ENCODE assay signal across 13 cellular contexts in genomic region chr17:78739331-78739853, GRCh38. TPM values are rescaled to one million over a fixed set of nuclear protein-coding genes. Genes with fewer than 3 reads are reported as not detected.
A peak's percentile ranks its signal among the peaks of the same experiment; 100 is the strongest.
DNase-seq lines count a peak whose midpoint lies in the region; ATAC-seq, FAIRE-seq and TF ChIP-seq lines count a peak whose summit lies in the region.
"Had no signal": no experiment of that assay in that cellular context is flagged by ENCODE, and none has a peak within 500 bp of the region (broad histone marks: within the 10 kb centered on the region; RNA-seq: fewer than 3 reads in every experiment).

No MANE protein-coding gene starts in this region.

- H3K27me3 ChIP-seq in right lobe of liver (no peaks in the 10 kb centered on the region), HepG2 (ENCODE audit: control insufficient read depth in 1 of 2, insufficient read depth in 2 of 2, low read length in 2 of 2) (no peaks in the 10 kb centered on the region), SU-DHL-6 (ENCODE audit: low read length) (no peaks in the 10 kb centered on the region), heart right ventricle (no peaks in the 10 kb centered on the region)
- H3K27me3 ChIP-seq: MG63, ovary, testis had no signal

- TF ChIP-seq RAD21 in HepG2 (CRISPR knock-in tag; IDR thresholded peaks at IDR 0.05) = no peak

- H3K36me3 ChIP-seq in right lobe of liver (no peaks in the 10 kb centered on the region), HepG2 (replicated peaks in 1 of 2; ENCODE audit: control insufficient read depth in 1 of 2, insufficient read depth in 2 of 2, low read length in 2 of 2) (peaks cover 1 to 4% of the 10 kb centered on the region in 2 experiments; a peak in 3 of 5 replicates), SU-DHL-6 (ENCODE audit: low read length) (no peaks in the 10 kb centered on the region), heart right ventricle (peaks cover 0 to 12% (median 0%) of the 10 kb centered on the region in 9 donors), urinary bladder (ENCODE audit: insufficient read depth) (no peaks in the 10 kb centered on the region)
- H3K36me3 ChIP-seq: MG63, ovary had no signal

- H3K9ac ChIP-seq in HepG2 (ENCODE audit: insufficient read depth, low read depth, low read length) (no peak overlapping the region), SU-DHL-6 (ENCODE audit: low read length) (peak overlapping the region; percentile 87)

- DNase-seq in right lobe of liver (no peak), HepG2 (ENCODE audit: low spot score) (no peak), heart right ventricle (no peak), H4 (ENCODE audit: low spot score) (no peak), T-helper 9 cell (no peak), hepatic stellate cell (ENCODE audit: low spot score) (no peak)
- DNase-seq: C1 segment of cervical spinal cord, MG63, NCI-H446, ovary, testis had no signal

- FAIRE-seq in HepG2 (lab: Jason Lieb, UNC) = no peak

- H2AFZ ChIP-seq in HepG2 (ENCODE audit: low read length) (no peak overlapping the region), SU-DHL-6 (ENCODE audit: low read depth, low read length, severe bottlenecking) (no peak overlapping the region)

- H4K20me1 ChIP-seq in HepG2 (ENCODE audit: insufficient read depth, low read length) (peaks cover 24% of the 10 kb centered on the region), SU-DHL-6 (ENCODE audit: low read depth, low read length) (no peaks in the 10 kb centered on the region)

- TF ChIP-seq EP300 in HepG2 (IDR thresholded peaks at IDR 0.05; ENCODE audit: low read depth in 2 of 2, low read length in 2 of 2) (no peak), HepG2 (CRISPR knock-in tag; IDR thresholded peaks at IDR 0.05; ENCODE audit: borderline replicate concordance) (no peak)

- peaks cover 71% of the 10 kb centered on the region for H3F3A ChIP-seq in SU-DHL-6 (ENCODE audit: insufficient read depth)

- H3K27ac ChIP-seq in right lobe of liver (no peak overlapping the region), HepG2 (ENCODE audit: extremely low read length, insufficient read depth, low read length) (no peak overlapping the region), SU-DHL-6 (ENCODE audit: low read depth, low read length) (peak overlapping the region; percentile 96), heart right ventricle (peak overlapping the region in 7 of 10 donors; percentile 0 to 83 (median 46)), urinary bladder (ENCODE audit: low read depth) (peak overlapping the region; percentile 11)
- H3K27ac ChIP-seq: ovary, testis had no signal

- intact Hi-C loops in right lobe of liver (cut with DNase I) (no loop called here), HepG2 (cut with micrococcal nuclease; ENCODE audit: unreplicated experiment) (no loop called here), heart right ventricle (cut with DNase I) (loop anchor here in 1 of 10 donors (5.0 kb wide), 1 partner anchor 38 kb away; no protein-coding TSS in a partner anchor)

- H3K79me2 ChIP-seq in HepG2 (ENCODE audit: insufficient read depth, low read length) = peaks cover 85% of the 10 kb centered on the region
- peaks cover 78% of the 10 kb centered on the region for H3K79me2 ChIP-seq in SU-DHL-6 (ENCODE audit: insufficient read depth, low read length)

- H3K4me1 ChIP-seq in right lobe of liver = peaks cover 0 to 65% (median 20%) of the 10 kb centered on the region in 4 donors
- H3K4me1 ChIP-seq in HepG2 (ENCODE audit: insufficient read depth, low read length) = peaks cover 55% of the 10 kb centered on the region
- peaks cover 12 to 93% (median 62%) of the 10 kb centered on the region in 9 donors for H3K4me1 ChIP-seq in heart right ventricle
- H3K4me1 ChIP-seq in urinary bladder (ENCODE audit: insufficient read depth) = peaks cover 2% of the 10 kb centered on the region

- 42% methylated on average over 7 of the region's 7 CpGs for WGBS in right lobe of liver (ENCODE audit: insufficient coverage, low coverage, low lambda C conversion rate, missing lambda C conversion rate)
- WGBS in HepG2 (ENCODE audit: low lambda C conversion rate) = 95% methylated on average over 7 of the region's 7 CpGs
- WGBS in heart right ventricle, 2 donors = 59 to 64% methylated on average over 7 of the region's 7 CpGs
- 91% methylated on average over 7 of the region's 7 CpGs for WGBS in urinary bladder

- TF ChIP-seq POLR2A in right lobe of liver (IDR thresholded peaks at IDR 0.05) = no peak
- no peak for TF ChIP-seq POLR2A in HepG2 (IDR thresholded peaks at IDR 0.05; ENCODE audit: insufficient read depth in 1 of 2, low read depth in 2 of 2, low read length in 2 of 2)

- H3K9me3 ChIP-seq in right lobe of liver (no peaks in the 10 kb centered on the region), HepG2 (ENCODE audit: low read length) (no peaks in the 10 kb centered on the region), SU-DHL-6 (ENCODE audit: insufficient read depth, low read length) (no peaks in the 10 kb centered on the region), heart right ventricle (no peaks in the 10 kb centered on the region)
- H3K9me3 ChIP-seq: MG63, ovary, testis had no signal

- BruUV-seq in HepG2 (replicated peaks; lab: Mats Ljungman, UMichigan) = no TSS peak

- in situ Hi-C loops in HepG2 (cut with HindIII; ENCODE audit: extremely low pct_ligation_motif_present, low pct_unique_long_range_greater_than_20kb) = no loop called here

- H3K4me2 ChIP-seq in HepG2 (ENCODE audit: low read depth, low read length) (no peak overlapping the region), SU-DHL-6 (ENCODE audit: low read depth, low read length, poor library complexity, severe bottlenecking) (peak overlapping the region; percentile 88)

- no peak overlapping the region for H3K4me3 ChIP-seq in right lobe of liver
- no peak overlapping the region for H3K4me3 ChIP-seq in HepG2 (replicated peaks in 1 of 3; ENCODE audit: insufficient read depth in 1 of 3, low read depth in 2 of 3, low read length in 3 of 3)
- no peak overlapping the region for H3K4me3 ChIP-seq in SU-DHL-6 (ENCODE audit: insufficient read depth, low read length, poor library complexity, severe bottlenecking)
- no peak overlapping the region for H3K4me3 ChIP-seq in heart right ventricle
- no peak overlapping the region for H3K4me3 ChIP-seq in urinary bladder (ENCODE audit: low read depth, low read length)
- H3K4me3 ChIP-seq: MG63, ovary, testis had no signal

- peak in 3 of 4 donors; percentile 18 to 29 (median 28) for ATAC-seq in right lobe of liver
- ATAC-seq in HepG2 = no peak
- peak in 3 of 8 donors; percentile 7 to 25 (median 19) for ATAC-seq in heart right ventricle

- POLR2A ChIA-PET in HepG2 (lab: Yijun Ruan, JAX) = interaction anchor here (2.4 kb wide), 1 partner anchor 9 kb away, joined by 6 read pairs; no protein-coding TSS in a partner anchor

- CTCF ChIA-PET in HepG2 (lab: Yijun Ruan, JAX; ENCODE audit: low intra/inter-chr PET ratio, low total read pairs) = no interaction called here

- TF ChIP-seq CTCF in right lobe of liver (IDR thresholded peaks at IDR 0.05) (no peak), HepG2 (CRISPR knock-in tag; IDR thresholded peaks at IDR 0.05) (no peak), SU-DHL-6 (IDR thresholded peaks at IDR 0.05; ENCODE audit: insufficient read depth, low read length, poor library complexity, severe bottlenecking) (no peak), heart right ventricle (IDR thresholded peaks at IDR 0.05) (no peak)

- no peaks in the 10 kb centered on the region for H3K9me2 ChIP-seq in SU-DHL-6 (replicated peaks; ENCODE audit: insufficient read depth, low read length)

TF ChIP-seq in HepG2, 621 proteins besides CTCF, POLR2A, EP300 and RAD21 (continues in another document):
- TF ChIP-seq GTF2F1 (IDR thresholded peaks at IDR 0.05; ENCODE audit: low read length) (no peak), HMG20A (CRISPR knock-in tag; IDR thresholded peaks at IDR 0.05; ENCODE audit: borderline replicate concordance) (no peak), PRMT3 (CRISPR knock-in tag; IDR thresholded peaks at IDR 0.05; ENCODE audit: borderline replicate concordance, low read depth) (no peak), ZBTB26 (CRISPR knock-in tag; IDR thresholded peaks at IDR 0.05; ENCODE audit: borderline replicate concordance) (no peak)

RNA-seq across cellular contexts. Expression of gene CYTH1, which starts 42.7 kb away (rescaled TPM):
- total RNA-seq in right lobe of liver = 10 to 100 TPM; 14.8 to 46.2 (median 28.8) TPM
- 20.1 and 21.3 TPM in 2 replicates for total RNA-seq in HepG2 (2016; rRNA removed; fragmentation: Illumina TruSeq; extraction: Trizol)
- total RNA-seq in HepG2 (2016; cell fraction: cytosol; rRNA removed; fragmentation: Illumina TruSeq; extraction: Trizol; ENCODE audit: low read depth) = 4.6 and 4.8 TPM in 2 replicates
- 20.2 and 20.6 TPM in 2 replicates for total RNA-seq in HepG2 (2016; cell fraction: insoluble cytoplasmic fraction; rRNA removed; fragmentation: Illumina TruSeq; extraction: Trizol)
- total RNA-seq in HepG2 (2016; cell fraction: membrane; rRNA removed; fragmentation: Illumina TruSeq; extraction: Trizol) = 12.9 and 13.2 TPM in 2 replicates
- total RNA-seq in HepG2 (2016; cell fraction: nucleus; rRNA removed; fragmentation: Illumina TruSeq; extraction: Trizol) = 21.3 and 24.7 TPM in 2 replicates
- polyA plus RNA-seq in HepG2 (2011; rRNA removed) = 48.9 and 66.5 TPM in 2 replicates
- polyA plus RNA-seq in HepG2 (2011; cell fraction: cytosol; rRNA removed) = 36.2 and 36.3 TPM in 2 replicates
- polyA plus RNA-seq in HepG2 (2011; cell fraction: nucleus; rRNA removed) = 233 and 263 TPM in 2 replicates
- polyA plus RNA-seq in HepG2 (2012) = 33.2 and 38.1 TPM in 2 replicates
- polyA plus RNA-seq in HepG2 (2016; cell fraction: cytosol; fragmentation: Illumina TruSeq; extraction: Trizol; ENCODE audit: low read depth) = 2.0 TPM in 2 replicates
- polyA plus RNA-seq in HepG2 (2016; cell fraction: insoluble cytoplasmic fraction; fragmentation: Illumina TruSeq; extraction: Trizol; ENCODE audit: low read depth) = 22.9 and 27.1 TPM in 2 replicates
- polyA plus RNA-seq in HepG2 (2016; cell fraction: membrane; fragmentation: Illumina TruSeq; extraction: Trizol; ENCODE audit: low read depth) = 7.5 and 8.2 TPM in 2 replicates
- polyA plus RNA-seq in HepG2 (2016; cell fraction: nucleus; fragmentation: Illumina TruSeq; extraction: Trizol; ENCODE audit: insufficient read depth, low read depth) = 48.3 and 49.0 TPM in 2 replicates
- 20.1 and 43.0 TPM in 2 replicates for polyA minus RNA-seq in HepG2 (2011; rRNA and poly(A)+ RNA removed; ENCODE audit: low replicate concordance)
- polyA minus RNA-seq in HepG2 (2011; cell fraction: cytosol; rRNA and poly(A)+ RNA removed) = 16.4 and 17.8 TPM in 2 replicates
- 66.4 and 72.6 TPM in 2 replicates for polyA minus RNA-seq in HepG2 (2011; cell fraction: nucleus; rRNA and poly(A)+ RNA removed)
- 10 to 100 TPM; 23.5 to 46.9 (median 34.8) TPM for total RNA-seq in heart right ventricle
- 10 to 100 TPM; 22.3 to 31.5 TPM for polyA plus RNA-seq in heart right ventricle
- total RNA-seq in urinary bladder = 31.0 TPM
- polyA plus RNA-seq in urinary bladder = 27.1 TPM
- total RNA-seq in H4 (2014; rRNA removed; shearing (Covaris generic)) = 8.0 and 9.7 TPM in 2 replicates

Comparison
In these comparisons a context has a peak if more than half of its experiments do, and no peak if none do; other contexts are left out.
1. H3K27ac ChIP-seq: peak in SU-DHL-6 (single experiment), heart right ventricle (7 of 10) and urinary bladder (single experiment); none in right lobe of liver (0 of 3) and HepG2 (single experiment).